Comparison of ENCODE assay signal across 18 cellular contexts in genomic region chr7:99385564-99385963, GRCh38. TPM values are rescaled to one million over a fixed set of nuclear protein-coding genes. Genes with fewer than 3 reads are reported as not detected.
A peak's percentile ranks its signal among the peaks of the same experiment; 100 is the strongest.
DNase-seq lines count a peak whose midpoint lies in the region; ATAC-seq and TF ChIP-seq lines count a peak whose summit lies in the region.
"Had no signal": no experiment of that assay in that cellular context is flagged by ENCODE, and none has a peak within 500 bp of the region (broad histone marks: within the 10 kb centered on the region; RNA-seq: fewer than 3 reads in every experiment).

No MANE protein-coding gene starts in this region.

- H3K4me3 ChIP-seq in BLaER1 treated with 17β-estradiol and CSF1 and Interleukin-3, amounts not matched to agents 10 nM and 100 nM = 0 out of 20 replicates have a peak overlapping the region, but pooled peaks of 1 of the 10 experiments have one; percentile 15
- H3K4me3 ChIP-seq in CD4-positive, CD25-positive, alpha-beta regulatory T cell (ENCODE audit: low read depth, low read length) = no peak overlapping the region
- H3K4me3 ChIP-seq in lower lobe of right lung = no peak overlapping the region
- H3K4me3 ChIP-seq: pancreas, transverse colon had no signal

- no peaks in the 10 kb centered on the region for H3K27me3 ChIP-seq in BLaER1 treated with 17β-estradiol and CSF1 and Interleukin-3, amounts not matched to agents 10 nM and 100 nM
- no peaks in the 10 kb centered on the region for H3K27me3 ChIP-seq in CD4-positive, CD25-positive, alpha-beta regulatory T cell (ENCODE audit: control insufficient read depth, insufficient read depth, low read length)
- no peaks in the 10 kb centered on the region for H3K27me3 ChIP-seq in lower lobe of right lung (ENCODE audit: low read depth)
- H3K27me3 ChIP-seq: pancreas, transverse colon had no signal

- H3K9ac ChIP-seq in BLaER1 treated with 17β-estradiol and CSF1 and Interleukin-3, amounts not matched to agents 10 nM and 100 nM = peak overlapping the region in 8 of 11 experiments; percentile 29 to 73 (median 58); a peak in 14 of 22 replicates

- peak overlapping the region in 1 of 3 donors; percentile 63 for H3K27ac Mint-ChIP-seq in CD4-positive, CD25-positive, alpha-beta regulatory T cell
- H3K27ac Mint-ChIP-seq in activated CD4-positive, alpha-beta memory T cell treated with anti-CD3 and anti-CD28 coated beads for 36 hours = peak overlapping the region; percentile 49
- H3K27ac Mint-ChIP-seq: endodermal cell; T-helper 1 cell treated with Interleukin-12 subunit alpha and Interleukin-12 subunit beta and Interleukin-4 antibody, amounts not matched to agents 30 μg/mL and 1 μg/mL, for 36 hours had no signal

- no peaks in the 10 kb centered on the region for H3K27me3 Mint-ChIP-seq in CD4-positive, CD25-positive, alpha-beta regulatory T cell
- no peaks in the 10 kb centered on the region for H3K27me3 Mint-ChIP-seq in activated CD4-positive, alpha-beta memory T cell treated with anti-CD3 and anti-CD28 coated beads for 36 hours
- H3K27me3 Mint-ChIP-seq: activated B cell treated with CpG ODN at 0.5 μM for 24 hours had no signal

- H3K4me2 ChIP-seq in BLaER1 treated with 17β-estradiol and CSF1 and Interleukin-3, amounts not matched to agents 10 nM and 100 nM = peak overlapping the region in 8 of 11 experiments; percentile 15 to 97 (median 70); a peak in 13 of 22 replicates

- intact Hi-C loops in activated CD4-positive, alpha-beta memory T cell treated with anti-CD3 and anti-CD28 coated beads for 36 hours (cut with micrococcal nuclease) = no loop called here
- intact Hi-C loops in lower lobe of right lung (cut with DNase I) = no loop called here

- H3K9me3 ChIP-seq in BLaER1 treated with 17β-estradiol and CSF1 and Interleukin-3, amounts not matched to agents 10 nM and 100 nM (replicated peaks in 1 of 11) = no peaks in the 10 kb centered on the region
- no peaks in the 10 kb centered on the region for H3K9me3 ChIP-seq in CD4-positive, CD25-positive, alpha-beta regulatory T cell (ENCODE audit: control insufficient read depth in 2 of 2, low read length in 2 of 2)
- no peaks in the 10 kb centered on the region for H3K9me3 ChIP-seq in lower lobe of right lung
- H3K9me3 ChIP-seq: pancreas, transverse colon had no signal

- H3K36me3 Mint-ChIP-seq in CD4-positive, CD25-positive, alpha-beta regulatory T cell = peaks cover 14% of the 10 kb centered on the region
- H3K36me3 Mint-ChIP-seq in activated CD4-positive, alpha-beta memory T cell treated with anti-CD3 and anti-CD28 coated beads for 36 hours = peaks cover 44% of the 10 kb centered on the region

- H3K27ac ChIP-seq in BLaER1 treated with 17β-estradiol and CSF1 and Interleukin-3, amounts not matched to agents 10 nM and 100 nM = peak overlapping the region in 10 of 11 experiments; percentile 21 to 72 (median 54); a peak in 19 of 22 replicates
- H3K27ac ChIP-seq in CD4-positive, CD25-positive, alpha-beta regulatory T cell (ENCODE audit: insufficient read depth, low read length, poor library complexity, severe bottlenecking) = peak overlapping the region; percentile 23
- H3K27ac ChIP-seq in lower lobe of right lung = peak overlapping the region; percentile 24
- H3K27ac ChIP-seq: pancreas, transverse colon had no signal

- no peak for DNase-seq in CD4-positive, CD25-positive, alpha-beta regulatory T cell
- DNase-seq in activated CD4-positive, alpha-beta memory T cell treated with anti-CD3 and anti-CD28 coated beads for 36 hours = no peak
- no peak for DNase-seq in lower lobe of right lung
- no peak for DNase-seq in NCI-H82 treated with DMSO at 0.1 percent for 48 hours (lab: John Stamatoyannopoulos, UW; ENCODE audit: unreplicated experiment)
- DNase-seq in SK-N-DZ (ENCODE audit: low spot score) = no peak
- no peak for DNase-seq in GM10248 (ENCODE audit: extremely low spot score)
- DNase-seq: activated B cell treated with CpG ODN at 0.5 μM for 24 hours; endodermal cell; glutamatergic neuron; NCI-H1436; NCI-H524; SHP77; stimulated activated naive CD4-positive, alpha-beta T cell; transverse colon had no signal

- CTCF ChIA-PET in activated CD4-positive, alpha-beta memory T cell treated with anti-CD3 and anti-CD28 coated beads for 36 hours (lab: Charles Lee) = no interaction called here
- CTCF ChIA-PET in GM10248 (lab: Yijun Ruan, JAX) = interaction anchor here (1.3 to 1.8 kb wide), 3 partner anchors 18 to 24 kb away, joined by 3 to 7 read pairs (median 6); no protein-coding TSS in a partner anchor

- no peaks in the 10 kb centered on the region for H3K9me3 Mint-ChIP-seq in CD4-positive, CD25-positive, alpha-beta regulatory T cell
- no peaks in the 10 kb centered on the region for H3K9me3 Mint-ChIP-seq in activated CD4-positive, alpha-beta memory T cell treated with anti-CD3 and anti-CD28 coated beads for 36 hours
- H3K9me3 Mint-ChIP-seq: activated B cell treated with CpG ODN at 0.5 μM for 24 hours; endodermal cell; T-helper 1 cell treated with Interleukin-12 subunit alpha and Interleukin-12 subunit beta and Interleukin-4 antibody, amounts not matched to agents 30 μg/mL and 1 μg/mL, for 36 hours had no signal

- H3K36me3 ChIP-seq in BLaER1 treated with 17β-estradiol and CSF1 and Interleukin-3, amounts not matched to agents 10 nM and 100 nM = peaks cover 58 to 99% (median 89%) of the 10 kb centered on the region in 11 experiments
- H3K36me3 ChIP-seq in CD4-positive, CD25-positive, alpha-beta regulatory T cell (ENCODE audit: control insufficient read depth, insufficient read depth, low read length) = peaks cover 49% of the 10 kb centered on the region
- H3K36me3 ChIP-seq in lower lobe of right lung = peaks cover 75% of the 10 kb centered on the region

- TF ChIP-seq CTCF in lower lobe of right lung (IDR thresholded peaks at IDR 0.05) (no peak), GM10248 (IDR thresholded peaks at IDR 0.05; ENCODE audit: control extremely low read depth, extremely low read depth, low read depth, missing control alignments) (no peak)

- peaks cover 37 to 100% (median 97%) of the 10 kb centered on the region in 11 experiments for H4K20me1 ChIP-seq in BLaER1 treated with 17β-estradiol and CSF1 and Interleukin-3, amounts not matched to agents 10 nM and 100 nM

- no peak overlapping the region for H3K4me3 Mint-ChIP-seq in CD4-positive, CD25-positive, alpha-beta regulatory T cell
- no peak overlapping the region for H3K4me3 Mint-ChIP-seq in activated CD4-positive, alpha-beta memory T cell treated with anti-CD3 and anti-CD28 coated beads for 36 hours
- H3K4me3 Mint-ChIP-seq: activated B cell treated with CpG ODN at 0.5 μM for 24 hours; endodermal cell; T-helper 1 cell treated with Interleukin-12 subunit alpha and Interleukin-12 subunit beta and Interleukin-4 antibody, amounts not matched to agents 30 μg/mL and 1 μg/mL, for 36 hours had no signal

- ATAC-seq in CD4-positive, CD25-positive, alpha-beta regulatory T cell (ENCODE audit: low read depth in 2 of 2) = no peak
- ATAC-seq in lower lobe of right lung = no peak
- ATAC-seq: pancreas, sciatic nerve had no signal

- peaks cover 0 to 40% (median 12%) of the 10 kb centered on the region in 4 donors for H3K4me1 Mint-ChIP-seq in CD4-positive, CD25-positive, alpha-beta regulatory T cell
- H3K4me1 Mint-ChIP-seq in activated CD4-positive, alpha-beta memory T cell treated with anti-CD3 and anti-CD28 coated beads for 36 hours (ENCODE audit: low read depth) = peaks cover 32% of the 10 kb centered on the region
- H3K4me1 Mint-ChIP-seq: endodermal cell had no signal

- peaks cover 14 to 76% (median 47%) of the 10 kb centered on the region in 10 experiments for H3K4me1 ChIP-seq in BLaER1 treated with 17β-estradiol and CSF1 and Interleukin-3, amounts not matched to agents 10 nM and 100 nM
- peaks cover 37% of the 10 kb centered on the region for H3K4me1 ChIP-seq in CD4-positive, CD25-positive, alpha-beta regulatory T cell (ENCODE audit: control insufficient read depth, insufficient read depth, low read length, poor library complexity, severe bottlenecking)
- H3K4me1 ChIP-seq in lower lobe of right lung = peaks cover 32% of the 10 kb centered on the region
- H3K4me1 ChIP-seq: pancreas had no signal

- POLR2A ChIA-PET in activated CD4-positive, alpha-beta memory T cell treated with anti-CD3 and anti-CD28 coated beads for 36 hours (lab: Charles Lee) = no interaction called here
- POLR2A ChIA-PET in GM10248 (lab: Yijun Ruan, JAX) = no interaction called here

RNA-seq across cellular contexts. Expression of gene ARPC1B, which starts 11.0 kb away (rescaled TPM):
- 205 TPM for total RNA-seq in CD4-positive, CD25-positive, alpha-beta regulatory T cell
- polyA plus RNA-seq in CD4-positive, CD25-positive, alpha-beta regulatory T cell = 100 to 1,000 TPM; 602 to 898 (median 659) TPM
- total RNA-seq in activated CD4-positive, alpha-beta memory T cell treated with anti-CD3 and anti-CD28 coated beads for 36 hours = 100 to 1,000 TPM; 432 to 435 TPM
- 236 TPM for total RNA-seq in lower lobe of right lung
- 66.4 and 80.1 TPM in 2 replicates for polyA plus RNA-seq in SK-N-DZ (2014; cell fraction: cytosol; rRNA removed)
- 52.1 and 61.5 TPM in 2 replicates for polyA plus RNA-seq in SK-N-DZ (2014; cell fraction: nucleus; rRNA removed)

RNA-seq across cellular contexts. Expression of gene PDAP1, which starts 22.8 kb away (rescaled TPM):
- 52.8 TPM for total RNA-seq in CD4-positive, CD25-positive, alpha-beta regulatory T cell
- polyA plus RNA-seq in CD4-positive, CD25-positive, alpha-beta regulatory T cell = 10 to 100 TPM; 17.2 to 27.5 (median 19.7) TPM
- total RNA-seq in activated CD4-positive, alpha-beta memory T cell treated with anti-CD3 and anti-CD28 coated beads for 36 hours = 100 to 1,000 TPM; 149 to 162 TPM
- total RNA-seq in lower lobe of right lung = 61.6 TPM
- polyA plus RNA-seq in SK-N-DZ (2014; cell fraction: cytosol; rRNA removed) = 131 and 179 TPM in 2 replicates
- polyA plus RNA-seq in SK-N-DZ (2014; cell fraction: nucleus; rRNA removed) = 49.5 and 68.9 TPM in 2 replicates

RNA-seq across cellular contexts. Expression of gene BUD31, which starts 23.2 kb away (rescaled TPM):
- total RNA-seq in CD4-positive, CD25-positive, alpha-beta regulatory T cell = 130 TPM
- polyA plus RNA-seq in CD4-positive, CD25-positive, alpha-beta regulatory T cell = 100 to 1,000 TPM; 175 to 251 (median 224) TPM
- total RNA-seq in activated CD4-positive, alpha-beta memory T cell treated with anti-CD3 and anti-CD28 coated beads for 36 hours = 100 to 1,000 TPM; 143 to 149 TPM
- 64.2 TPM for total RNA-seq in lower lobe of right lung
- 138 and 153 TPM in 2 replicates for polyA plus RNA-seq in SK-N-DZ (2014; cell fraction: cytosol; rRNA removed)
- polyA plus RNA-seq in SK-N-DZ (2014; cell fraction: nucleus; rRNA removed) = 84.8 and 96.8 TPM in 2 replicates

RNA-seq across cellular contexts. Expression of gene PTCD1, which starts 53.0 kb away (rescaled TPM):
- total RNA-seq in CD4-positive, CD25-positive, alpha-beta regulatory T cell = 3.2 TPM
- 1 to 10 TPM in 3 of 4 donors, under 1 TPM in 1; 0.91 to 3.8 (median 3.1) TPM for polyA plus RNA-seq in CD4-positive, CD25-positive, alpha-beta regulatory T cell
- total RNA-seq in activated CD4-positive, alpha-beta memory T cell treated with anti-CD3 and anti-CD28 coated beads for 36 hours = 1 to 10 TPM; 7.4 TPM
- 6.8 TPM for total RNA-seq in lower lobe of right lung
- polyA plus RNA-seq in SK-N-DZ (2014; cell fraction: cytosol; rRNA removed) = 12.4 and 15.7 TPM in 2 replicates
- polyA plus RNA-seq in SK-N-DZ (2014; cell fraction: nucleus; rRNA removed) = 8.8 and 14.1 TPM in 2 replicates

RNA-seq across cellular contexts. Expression of gene CPSF4, which starts 53.2 kb away (rescaled TPM):
- total RNA-seq in CD4-positive, CD25-positive, alpha-beta regulatory T cell = 43.7 TPM
- 10 to 100 TPM; 19.4 to 28.8 (median 23.1) TPM for polyA plus RNA-seq in CD4-positive, CD25-positive, alpha-beta regulatory T cell
- 10 to 100 TPM; 57.7 to 60.3 TPM for total RNA-seq in activated CD4-positive, alpha-beta memory T cell treated with anti-CD3 and anti-CD28 coated beads for 36 hours
- total RNA-seq in lower lobe of right lung = 26.8 TPM
- polyA plus RNA-seq in SK-N-DZ (2014; cell fraction: cytosol; rRNA removed) = 105 and 119 TPM in 2 replicates
- polyA plus RNA-seq in SK-N-DZ (2014; cell fraction: nucleus; rRNA removed) = 489 and 529 TPM in 2 replicates
